Comparison of ENCODE assay signal across 8 cellular contexts in the genomic region with DNA sequence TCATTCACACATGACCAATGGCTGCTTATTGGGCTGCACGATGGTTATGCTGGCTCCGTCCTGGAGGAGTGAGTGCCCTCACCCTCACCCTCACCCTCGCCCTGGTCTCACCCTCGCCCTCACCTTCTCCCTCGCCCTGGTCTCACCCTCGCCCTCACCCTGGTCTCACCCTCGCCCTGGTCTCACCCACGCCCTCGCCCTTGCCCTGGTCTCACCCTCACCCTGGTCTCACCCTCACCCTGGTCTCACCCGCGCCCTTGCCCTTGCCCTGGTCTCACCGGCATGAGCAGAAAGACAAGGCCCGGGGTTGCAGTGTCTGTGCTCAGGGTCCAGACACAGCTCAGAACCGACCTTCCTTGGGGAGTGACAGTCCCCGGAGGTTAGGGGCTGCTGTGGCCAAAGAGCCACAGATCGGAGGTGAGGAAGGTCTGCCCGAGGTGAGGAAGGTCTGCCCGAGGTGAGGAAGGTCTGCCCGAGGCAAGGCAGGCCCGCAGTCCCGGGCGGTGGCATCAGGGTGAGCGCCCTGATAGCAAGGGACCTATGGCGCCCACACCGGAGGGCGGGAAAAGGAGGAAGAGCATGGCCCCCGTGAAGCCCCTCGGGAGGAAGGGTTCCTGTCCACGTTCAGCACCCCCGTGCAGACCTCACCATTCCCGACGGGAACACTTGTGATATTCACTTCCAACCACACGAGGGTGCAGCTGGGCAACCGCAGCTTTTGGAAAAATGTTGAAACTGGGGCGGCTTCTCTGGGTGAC.
DNase-seq lines count a peak whose midpoint lies in the region; ATAC-seq lines count a peak whose summit lies in the region.

No MANE protein-coding gene starts in this region.

- ATAC-seq in GM18867 (IDR thresholded peaks at IDR 0.05; ENCODE audit: unreplicated experiment) (no peak), HG02870 (IDR thresholded peaks at IDR 0.05; ENCODE audit: unreplicated experiment) (no peak), GM21515 (IDR thresholded peaks at IDR 0.05; ENCODE audit: unreplicated experiment) (no peak)
- ATAC-seq in stimulated activated memory B cell treated with anti-CD40 and anti-IgM and Interleukin-4, amounts not matched to agents 10 μg/mL and 1 μg/mL and 100 μg/mL, for 72 hours = no peak

- no peaks in the 10 kb centered on the region for H3K27me3 Mint-ChIP-seq in stimulated activated memory B cell treated with anti-CD40 and anti-IgM and Interleukin-4, amounts not matched to agents 10 μg/mL and 1 μg/mL and 100 μg/mL, for 72 hours

- peak; percentile 29 for DNase-seq in H4 (ENCODE audit: low spot score)
- peak; percentile 78 for DNase-seq in SK-MEL-5 (ENCODE audit: low read depth, low spot score)
- peak; percentile 32 for DNase-seq in fibroblast of the conjunctiva (ENCODE audit: low read depth)
- peak; percentile 15 to 56 for DNase-seq in trophoblast cell

- H3K23ac ChIP-seq in trophoblast cell (ENCODE audit: low read length) = no peak overlapping the region

- no peak overlapping the region for H3K9ac ChIP-seq in trophoblast cell (ENCODE audit: low read length)

- H3K27ac ChIP-seq in trophoblast cell (ENCODE audit: low read depth, low read length) = no peak overlapping the region

- H2BK5ac ChIP-seq in trophoblast cell (ENCODE audit: low read depth, low read length, poor library complexity) = no peak overlapping the region

- no peak overlapping the region for H2BK12ac ChIP-seq in trophoblast cell (ENCODE audit: low read length)

- no peak overlapping the region for H3K4me3 ChIP-seq in trophoblast cell (ENCODE audit: low read depth, low read length)

- H3K79me1 ChIP-seq in trophoblast cell (ENCODE audit: low read length) = no peaks in the 10 kb centered on the region

- in situ Hi-C loops in SK-MEL-5 (cut with HindIII; ENCODE audit: low pct_unique_long_range_greater_than_20kb, low sequenced_read_pairs) = no loop called here

- H4K91ac ChIP-seq in trophoblast cell (ENCODE audit: low read depth, low read length) = no peak overlapping the region

- no peaks in the 10 kb centered on the region for H3K27me3 ChIP-seq in trophoblast cell (ENCODE audit: insufficient read depth, low read length)

- no peak overlapping the region for H4K8ac ChIP-seq in trophoblast cell (ENCODE audit: low read depth, low read length)

- no peaks in the 10 kb centered on the region for H3K4me1 Mint-ChIP-seq in stimulated activated memory B cell treated with anti-CD40 and anti-IgM and Interleukin-4, amounts not matched to agents 10 μg/mL and 1 μg/mL and 100 μg/mL, for 72 hours

- H3K4ac ChIP-seq in trophoblast cell (ENCODE audit: low read depth, low read length) = no peak overlapping the region

- H3K14ac ChIP-seq in trophoblast cell (ENCODE audit: low read length) = no peak overlapping the region

- H3K18ac ChIP-seq in trophoblast cell (ENCODE audit: low read length) = no peak overlapping the region

- no CpG with 5 or more reads among the region's 35 CpGs for WGBS in trophoblast cell (ENCODE audit: extremely low coverage, insufficient coverage, insufficient read length)

- no peak overlapping the region for H3K27ac Mint-ChIP-seq in stimulated activated memory B cell treated with anti-CD40 and anti-IgM and Interleukin-4, amounts not matched to agents 10 μg/mL and 1 μg/mL and 100 μg/mL, for 72 hours

- no peak overlapping the region for H3K4me3 Mint-ChIP-seq in stimulated activated memory B cell treated with anti-CD40 and anti-IgM and Interleukin-4, amounts not matched to agents 10 μg/mL and 1 μg/mL and 100 μg/mL, for 72 hours

- H3K9me3 Mint-ChIP-seq in stimulated activated memory B cell treated with anti-CD40 and anti-IgM and Interleukin-4, amounts not matched to agents 10 μg/mL and 1 μg/mL and 100 μg/mL, for 72 hours = no peaks in the 10 kb centered on the region

- H3K36me3 Mint-ChIP-seq in stimulated activated memory B cell treated with anti-CD40 and anti-IgM and Interleukin-4, amounts not matched to agents 10 μg/mL and 1 μg/mL and 100 μg/mL, for 72 hours = no peaks in the 10 kb centered on the region

- H2BK120ac ChIP-seq in trophoblast cell (ENCODE audit: insufficient read depth, low read length, poor library complexity) = no peak overlapping the region

- no peak overlapping the region for H4K12ac ChIP-seq in trophoblast cell (ENCODE audit: low read depth, low read length)

- H2AFZ ChIP-seq in trophoblast cell (ENCODE audit: insufficient read depth, low read length, poor library complexity) = no peak overlapping the region

- no peak overlapping the region for H3K4me2 ChIP-seq in trophoblast cell (ENCODE audit: low read length)

- no peaks in the 10 kb centered on the region for H3K79me2 ChIP-seq in trophoblast cell (ENCODE audit: control insufficient read depth, insufficient read depth, low read length, poor library complexity)

- no peak overlapping the region for H2AK5ac ChIP-seq in trophoblast cell (ENCODE audit: low read length)

- H3K36me3 ChIP-seq in trophoblast cell (ENCODE audit: control insufficient read depth in 1 of 2, insufficient read depth in 2 of 2, low read length in 2 of 2) = no peaks in the 10 kb centered on the region

- no peaks in the 10 kb centered on the region for H3K4me1 ChIP-seq in trophoblast cell (ENCODE audit: control insufficient read depth in 1 of 2, insufficient read depth in 2 of 2, low read length in 2 of 2)

- peaks cover 6% of the 10 kb centered on the region for H3K9me3 ChIP-seq in trophoblast cell (ENCODE audit: insufficient read depth, low read depth, low read length)
